33 cellular contexts compared by ENCODE assay signal in the genomic region with DNA sequence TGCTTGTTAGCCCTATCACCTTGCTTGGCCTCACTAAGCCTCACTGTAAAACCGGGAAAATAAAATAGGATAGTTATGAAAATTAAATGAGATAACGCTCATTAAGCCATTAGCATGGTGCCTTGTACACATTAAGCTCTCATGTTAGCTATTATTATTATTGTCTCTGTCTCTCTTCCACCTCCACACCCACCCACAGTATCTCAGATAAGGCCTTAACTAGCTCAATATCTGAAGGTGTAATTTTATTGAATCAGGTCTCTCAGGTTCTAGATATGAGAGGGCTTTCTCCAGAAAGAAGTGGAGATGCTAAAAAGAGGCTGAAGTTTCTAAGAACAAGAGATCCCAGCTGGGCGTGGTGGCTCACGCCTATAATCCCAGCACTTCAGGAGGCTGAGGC. TPM values are rescaled to one million over a fixed set of nuclear protein-coding genes. Genes with fewer than 3 reads are reported as not detected.
"Had no signal": no experiment of that assay in that cellular context is flagged by ENCODE, and none has a peak within 500 bp of the region (broad histone marks: within the 10 kb centered on the region; RNA-seq: fewer than 3 reads in every experiment).

No MANE protein-coding gene starts in this region.

- H3K27ac Mint-ChIP-seq: activated CD8-positive, alpha-beta T cell treated with anti-CD3 and anti-CD28 coated beads for 36 hours; activated naive CD8-positive, alpha-beta T cell; activated T-helper 17 cell treated with anti-CD3 and anti-CD28 coated beads, Interleukin-2, amount 50 U/mL, for 72 hours; T-helper 17 cell; T-helper 2 cell treated with Interferon-gamma antibody and Interleukin-4, amounts not matched to agents 5 μg/mL and 100 μg/mL, for 36 hours had no signal

- H3K9me3 Mint-ChIP-seq: activated CD8-positive, alpha-beta T cell treated with anti-CD3 and anti-CD28 coated beads for 36 hours; activated T-cell treated with anti-CD3 and anti-CD28 coated beads, Interleukin-2, amount 50 U/mL, for 4 hours; activated T-helper 17 cell treated with anti-CD3 and anti-CD28 coated beads, Interleukin-2, amount 50 U/mL, for 72 hours; T-helper 2 cell treated with Interferon-gamma antibody and Interleukin-4, amounts not matched to agents 5 μg/mL and 100 μg/mL, for 36 hours had no signal

- H3K36me3 Mint-ChIP-seq: activated naive CD8-positive, alpha-beta T cell had no signal

- H3K36me3 ChIP-seq: brain microvascular endothelial cell, esophagus squamous epithelium, gastroesophageal sphincter had no signal

- ATAC-seq: activated CD8-positive, alpha-beta T cell treated with anti-CD3 and anti-CD28 coated beads for 36 hours; activated T-cell treated with anti-CD3 and anti-CD28 coated beads, Interleukin-2, amount 50 U/mL, for 4 hours; activated T-helper 17 cell treated with anti-CD3 and anti-CD28 coated beads, Interleukin-2, amount 50 U/mL, for 72 hours; gastroesophageal sphincter; T-helper 17 cell had no signal

- DNase-seq: activated CD4-positive, alpha-beta T cell treated with anti-CD3 and anti-CD28 coated beads for 1 hour; activated CD4-positive, alpha-beta T cell treated with anti-CD3 and anti-CD28 coated beads for 4 hours; activated CD4-positive, alpha-beta T cell treated with anti-CD3 and anti-CD28 coated beads, Interleukin-2, amount 50 U/mL, for 1 hour; activated CD4-positive, alpha-beta T cell treated with anti-CD3 and anti-CD28 coated beads, Interleukin-2, amount 50 U/mL, for 48 hours; activated CD8-positive, alpha-beta memory T cell treated with anti-CD3 and anti-CD28 coated beads for 24 hours; activated CD8-positive, alpha-beta T cell treated with anti-CD3 and anti-CD28 coated beads for 36 hours; activated effector memory CD4-positive, alpha-beta T cell treated with Interleukin-2 at 50 U/mL for 16 hours; activated gamma-delta T cell treated with Interleukin-2 at 50 U/mL for 16 hours; activated naive CD4-positive, alpha-beta T cell treated with anti-CD3 and anti-CD28 coated beads, Interleukin-2, amount 50 U/mL, for 16 hours; activated naive CD4-positive, alpha-beta T cell treated with Interleukin-2 at 50 U/mL for 16 hours; activated T-cell treated with anti-CD3 and anti-CD28 coated beads, Interleukin-2, amount 50 U/mL, for 4 hours; amniotic stem cell; anterior cingulate cortex; brain microvascular endothelial cell; caudate nucleus; cortex of kidney; effector CD8-positive, alpha-beta T cell; esophagus squamous epithelium; foreskin melanocyte; T-helper 1 cell; T-helper 17 cell; T1000 had no signal

- H3K4me1 Mint-ChIP-seq: activated T-helper 17 cell treated with anti-CD3 and anti-CD28 coated beads, Interleukin-2, amount 50 U/mL, for 72 hours had no signal

- H3K4me3 Mint-ChIP-seq: activated CD8-positive, alpha-beta T cell treated with anti-CD3 and anti-CD28 coated beads for 36 hours; activated naive CD8-positive, alpha-beta T cell; activated T-cell treated with anti-CD3 and anti-CD28 coated beads, Interleukin-2, amount 50 U/mL, for 4 hours; activated T-helper 17 cell treated with anti-CD3 and anti-CD28 coated beads, Interleukin-2, amount 50 U/mL, for 72 hours; T-helper 17 cell; T-helper 2 cell treated with Interferon-gamma antibody and Interleukin-4, amounts not matched to agents 5 μg/mL and 100 μg/mL, for 36 hours had no signal

- H3K9me3 ChIP-seq: esophagus squamous epithelium, gastroesophageal sphincter had no signal

- H3K4me3 ChIP-seq: esophagus squamous epithelium, gastroesophageal sphincter had no signal

- H3K27ac ChIP-seq: brain microvascular endothelial cell, epithelial cell of prostate, esophagus squamous epithelium, gastroesophageal sphincter had no signal

RNA-seq across cellular contexts. Expression of gene GFRA3, which starts 27.6 kb away (rescaled TPM):
- total RNA-seq: activated CD8-positive, alpha-beta T cell treated with anti-CD3 and anti-CD28 coated beads for 36 hours; activated T-cell treated with anti-CD3 and anti-CD28 coated beads, Interleukin-2, amount 50 U/mL, for 4 hours; activated T-helper 17 cell treated with anti-CD3 and anti-CD28 coated beads, Interleukin-2, amount 50 U/mL, for 72 hours; bronchial epithelial cell; dermis microvascular lymphatic vessel endothelial cell; endothelial cell of umbilical vein; fibroblast of lung; fibroblast of villous mesenchyme; glomerular endothelial cell; T-helper 17 cell had no signal
